ENCODE assay signal across 1 cellular context in the genomic region with DNA sequence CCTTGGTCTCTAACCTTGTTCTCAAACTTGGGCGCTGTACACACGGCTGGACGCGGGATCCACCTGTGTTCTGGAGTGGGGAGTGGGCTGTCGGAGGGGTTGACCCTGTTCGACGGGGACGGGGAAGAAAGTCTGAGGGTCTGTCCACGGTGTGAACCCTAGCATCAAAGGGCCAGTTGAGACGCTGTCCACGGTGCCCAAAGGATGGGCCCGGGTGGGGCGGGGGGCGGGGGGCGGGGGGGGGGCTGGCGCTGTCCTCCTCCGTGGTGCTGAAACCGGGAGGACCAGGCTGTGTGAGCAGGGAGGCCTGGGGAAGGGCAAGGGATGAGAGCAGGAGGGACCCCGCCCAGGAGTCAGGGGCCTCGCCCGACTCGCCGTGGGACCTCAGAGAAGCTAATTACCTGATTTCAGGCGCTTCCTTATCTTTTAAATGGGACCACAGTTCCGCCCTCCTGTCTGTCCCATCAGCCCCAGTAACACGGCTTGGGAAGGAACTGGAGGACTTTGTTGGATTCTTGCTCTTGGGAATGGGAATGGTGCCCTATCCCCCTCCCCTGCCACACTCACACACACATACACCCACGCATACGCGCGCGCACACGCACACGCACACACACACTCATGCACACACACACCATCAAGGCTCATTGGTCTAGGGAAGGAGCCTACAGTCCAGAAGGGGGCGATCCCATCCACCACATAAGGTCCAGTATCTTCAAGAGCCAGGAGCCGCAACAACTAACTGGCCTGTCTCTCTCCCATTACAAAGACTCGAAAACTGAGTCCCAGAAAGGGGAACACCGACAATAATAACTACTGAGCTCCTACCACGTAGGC.
TF ChIP-seq lines count a peak whose summit lies in the region.

No MANE protein-coding gene starts in this region.

TF ChIP-seq in K562, 482 proteins besides CTCF, POLR2A, EP300 and RAD21 (continued from another document and continues in another):
- TF ChIP-seq ZBTB1 (CRISPR knock-in tag; IDR thresholded peaks at IDR 0.05; ENCODE audit: borderline replicate concordance, low read depth) (no peak), MYNN (IDR thresholded peaks at IDR 0.05) (peak; percentile 34; the same call in 1 of the 2 replicates), MYNN (CRISPR knock-in tag; IDR thresholded peaks at IDR 0.05) (no peak), NR3C1 (CRISPR knock-in tag; IDR thresholded peaks at IDR 0.05) (no peak), REST (CRISPR knock-in tag; IDR thresholded peaks at IDR 0.05; ENCODE audit: low read depth) (0 out of 2 replicates have a peak, but pooled peaks have one; percentile 83), COPS2 (conservative IDR thresholded peaks at IDR 0.05) (no peak), GMEB1 (CRISPR knock-in tag; IDR thresholded peaks at IDR 0.05) (no peak), ZKSCAN3 (CRISPR knock-in tag; IDR thresholded peaks at IDR 0.05) (no peak), ZNF124 (CRISPR knock-in tag; IDR thresholded peaks at IDR 0.05) (no peak), TEAD4 (IDR thresholded peaks at IDR 0.05; ENCODE audit: low read length) (no peak), TEAD4 (CRISPR knock-in tag; IDR thresholded peaks at IDR 0.05; ENCODE audit: borderline replicate concordance) (no peak), ZNF395 (CRISPR knock-in tag; IDR thresholded peaks at IDR 0.05) (peak; percentile 49; the same call in 1 of the 2 replicates), RHOXF2B (CRISPR knock-in tag; conservative IDR thresholded peaks at IDR 0.05) (no peak), EHMT2 (IDR thresholded peaks at IDR 0.05) (peak; percentile 99), CC2D1A (IDR thresholded peaks at IDR 0.05) (no peak), HNRNPH1 (optimal IDR thresholded peaks at IDR 0.05; ENCODE audit: low read depth, low read length) (no peak), ILF3 (IDR thresholded peaks at IDR 0.05; ENCODE audit: borderline replicate concordance) (no peak), RBM22 (IDR thresholded peaks at IDR 0.05; ENCODE audit: low read depth, low read length, poor library complexity, severe bottlenecking) (no peak), ZNF224 (CRISPR knock-in tag; IDR thresholded peaks at IDR 0.05) (no peak), KHSRP (IDR thresholded peaks at IDR 0.05) (no peak)
- TF ChIP-seq, protein P1, sequence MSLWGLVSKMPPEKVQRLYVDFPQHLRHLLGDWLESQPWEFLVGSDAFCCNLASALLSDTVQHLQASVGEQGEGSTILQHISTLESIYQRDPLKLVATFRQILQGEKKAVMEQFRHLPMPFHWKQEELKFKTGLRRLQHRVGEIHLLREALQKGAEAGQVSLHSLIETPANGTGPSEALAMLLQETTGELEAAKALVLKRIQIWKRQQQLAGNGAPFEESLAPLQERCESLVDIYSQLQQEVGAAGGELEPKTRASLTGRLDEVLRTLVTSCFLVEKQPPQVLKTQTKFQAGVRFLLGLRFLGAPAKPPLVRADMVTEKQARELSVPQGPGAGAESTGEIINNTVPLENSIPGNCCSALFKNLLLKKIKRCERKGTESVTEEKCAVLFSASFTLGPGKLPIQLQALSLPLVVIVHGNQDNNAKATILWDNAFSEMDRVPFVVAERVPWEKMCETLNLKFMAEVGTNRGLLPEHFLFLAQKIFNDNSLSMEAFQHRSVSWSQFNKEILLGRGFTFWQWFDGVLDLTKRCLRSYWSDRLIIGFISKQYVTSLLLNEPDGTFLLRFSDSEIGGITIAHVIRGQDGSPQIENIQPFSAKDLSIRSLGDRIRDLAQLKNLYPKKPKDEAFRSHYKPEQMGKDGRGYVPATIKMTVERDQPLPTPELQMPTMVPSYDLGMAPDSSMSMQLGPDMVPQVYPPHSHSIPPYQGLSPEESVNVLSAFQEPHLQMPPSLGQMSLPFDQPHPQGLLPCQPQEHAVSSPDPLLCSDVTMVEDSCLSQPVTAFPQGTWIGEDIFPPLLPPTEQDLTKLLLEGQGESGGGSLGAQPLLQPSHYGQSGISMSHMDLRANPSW (CRISPR knock-in tag; IDR thresholded peaks at IDR 0.05), result no peak
- TF ChIP-seq, protein P2, sequence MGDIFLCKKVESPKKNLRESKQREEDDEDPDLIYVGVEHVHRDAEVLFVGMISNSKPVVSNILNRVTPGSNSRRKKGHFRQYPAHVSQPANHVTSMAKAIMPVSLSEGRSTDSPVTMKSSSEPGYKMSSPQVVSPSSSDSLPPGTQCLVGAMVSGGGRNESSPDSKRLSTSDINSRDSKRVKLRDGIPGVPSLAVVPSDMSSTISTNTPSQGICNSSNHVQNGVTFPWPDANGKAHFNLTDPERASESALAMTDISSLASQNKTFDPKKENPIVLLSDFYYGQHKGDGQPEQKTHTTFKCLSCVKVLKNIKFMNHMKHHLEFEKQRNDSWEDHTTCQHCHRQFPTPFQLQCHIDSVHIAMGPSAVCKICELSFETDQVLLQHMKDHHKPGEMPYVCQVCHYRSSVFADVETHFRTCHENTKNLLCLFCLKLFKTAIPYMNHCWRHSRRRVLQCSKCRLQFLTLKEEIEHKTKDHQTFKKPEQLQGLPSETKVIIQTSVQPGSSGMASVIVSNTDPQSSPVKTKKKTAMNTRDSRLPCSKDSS (IDR thresholded peaks at IDR 0.05; ENCODE audit: low read depth, partially characterized antibody), result no peak
- TF ChIP-seq, protein P3, sequence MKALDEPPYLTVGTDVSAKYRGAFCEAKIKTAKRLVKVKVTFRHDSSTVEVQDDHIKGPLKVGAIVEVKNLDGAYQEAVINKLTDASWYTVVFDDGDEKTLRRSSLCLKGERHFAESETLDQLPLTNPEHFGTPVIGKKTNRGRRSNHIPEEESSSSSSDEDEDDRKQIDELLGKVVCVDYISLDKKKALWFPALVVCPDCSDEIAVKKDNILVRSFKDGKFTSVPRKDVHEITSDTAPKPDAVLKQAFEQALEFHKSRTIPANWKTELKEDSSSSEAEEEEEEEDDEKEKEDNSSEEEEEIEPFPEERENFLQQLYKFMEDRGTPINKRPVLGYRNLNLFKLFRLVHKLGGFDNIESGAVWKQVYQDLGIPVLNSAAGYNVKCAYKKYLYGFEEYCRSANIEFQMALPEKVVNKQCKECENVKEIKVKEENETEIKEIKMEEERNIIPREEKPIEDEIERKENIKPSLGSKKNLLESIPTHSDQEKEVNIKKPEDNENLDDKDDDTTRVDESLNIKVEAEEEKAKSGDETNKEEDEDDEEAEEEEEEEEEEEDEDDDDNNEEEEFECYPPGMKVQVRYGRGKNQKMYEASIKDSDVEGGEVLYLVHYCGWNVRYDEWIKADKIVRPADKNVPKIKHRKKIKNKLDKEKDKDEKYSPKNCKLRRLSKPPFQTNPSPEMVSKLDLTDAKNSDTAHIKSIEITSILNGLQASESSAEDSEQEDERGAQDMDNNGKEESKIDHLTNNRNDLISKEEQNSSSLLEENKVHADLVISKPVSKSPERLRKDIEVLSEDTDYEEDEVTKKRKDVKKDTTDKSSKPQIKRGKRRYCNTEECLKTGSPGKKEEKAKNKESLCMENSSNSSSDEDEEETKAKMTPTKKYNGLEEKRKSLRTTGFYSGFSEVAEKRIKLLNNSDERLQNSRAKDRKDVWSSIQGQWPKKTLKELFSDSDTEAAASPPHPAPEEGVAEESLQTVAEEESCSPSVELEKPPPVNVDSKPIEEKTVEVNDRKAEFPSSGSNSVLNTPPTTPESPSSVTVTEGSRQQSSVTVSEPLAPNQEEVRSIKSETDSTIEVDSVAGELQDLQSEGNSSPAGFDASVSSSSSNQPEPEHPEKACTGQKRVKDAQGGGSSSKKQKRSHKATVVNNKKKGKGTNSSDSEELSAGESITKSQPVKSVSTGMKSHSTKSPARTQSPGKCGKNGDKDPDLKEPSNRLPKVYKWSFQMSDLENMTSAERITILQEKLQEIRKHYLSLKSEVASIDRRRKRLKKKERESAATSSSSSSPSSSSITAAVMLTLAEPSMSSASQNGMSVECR (CRISPR knock-in tag; IDR thresholded peaks at IDR 0.05), result peak; percentile 53
- TF ChIP-seq, protein P4, sequence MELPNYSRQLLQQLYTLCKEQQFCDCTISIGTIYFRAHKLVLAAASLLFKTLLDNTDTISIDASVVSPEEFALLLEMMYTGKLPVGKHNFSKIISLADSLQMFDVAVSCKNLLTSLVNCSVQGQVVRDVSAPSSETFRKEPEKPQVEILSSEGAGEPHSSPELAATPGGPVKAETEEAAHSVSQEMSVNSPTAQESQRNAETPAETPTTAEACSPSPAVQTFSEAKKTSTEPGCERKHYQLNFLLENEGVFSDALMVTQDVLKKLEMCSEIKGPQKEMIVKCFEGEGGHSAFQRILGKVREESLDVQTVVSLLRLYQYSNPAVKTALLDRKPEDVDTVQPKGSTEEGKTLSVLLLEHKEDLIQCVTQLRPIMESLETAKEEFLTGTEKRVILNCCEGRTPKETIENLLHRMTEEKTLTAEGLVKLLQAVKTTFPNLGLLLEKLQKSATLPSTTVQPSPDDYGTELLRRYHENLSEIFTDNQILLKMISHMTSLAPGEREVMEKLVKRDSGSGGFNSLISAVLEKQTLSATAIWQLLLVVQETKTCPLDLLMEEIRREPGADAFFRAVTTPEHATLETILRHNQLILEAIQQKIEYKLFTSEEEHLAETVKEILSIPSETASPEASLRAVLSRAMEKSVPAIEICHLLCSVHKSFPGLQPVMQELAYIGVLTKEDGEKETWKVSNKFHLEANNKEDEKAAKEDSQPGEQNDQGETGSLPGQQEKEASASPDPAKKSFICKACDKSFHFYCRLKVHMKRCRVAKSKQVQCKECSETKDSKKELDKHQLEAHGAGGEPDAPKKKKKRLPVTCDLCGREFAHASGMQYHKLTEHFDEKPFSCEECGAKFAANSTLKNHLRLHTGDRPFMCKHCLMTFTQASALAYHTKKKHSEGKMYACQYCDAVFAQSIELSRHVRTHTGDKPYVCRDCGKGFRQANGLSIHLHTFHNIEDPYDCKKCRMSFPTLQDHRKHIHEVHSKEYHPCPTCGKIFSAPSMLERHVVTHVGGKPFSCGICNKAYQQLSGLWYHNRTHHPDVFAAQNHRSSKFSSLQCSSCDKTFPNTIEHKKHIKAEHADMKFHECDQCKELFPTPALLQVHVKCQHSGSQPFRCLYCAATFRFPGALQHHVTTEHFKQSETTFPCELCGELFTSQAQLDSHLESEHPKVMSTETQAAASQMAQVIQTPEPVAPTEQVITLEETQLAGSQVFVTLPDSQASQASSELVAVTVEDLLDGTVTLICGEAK (IDR thresholded peaks at IDR 0.05), result no peak
- TF ChIP-seq, protein P4 (CRISPR knock-in tag; IDR thresholded peaks at IDR 0.05), result no peak
